Comparison of ENCODE assay signal across 19 cellular contexts in genomic region chr15:73227433-73228056, GRCh38.
DNase-seq lines count a peak whose midpoint lies in the region; ATAC-seq, FAIRE-seq and TF ChIP-seq lines count a peak whose summit lies in the region.
"Had no signal": no experiment of that assay in that cellular context is flagged by ENCODE, and none has a peak within 500 bp of the region (broad histone marks: within the 10 kb centered on the region; RNA-seq: fewer than 3 reads in every experiment).

No MANE protein-coding gene starts in this region.

- DNase-seq in OCI-M1 (lab: John Stamatoyannopoulos, UW): peak; percentile 43
- DNase-seq in fibroblast of villous mesenchyme (ENCODE audit: low read depth): peak; percentile 26
- DNase-seq in pancreas: no peak
- no peak for DNase-seq in NOMO-1 treated with DMSO at 0.1 percent for 48 hours (lab: John Stamatoyannopoulos, UW; ENCODE audit: unreplicated experiment)
- DNase-seq in osteoblast (ENCODE audit: insufficient read length, low spot score, missing footprints): no peak
- DNase-seq in DMS 273 treated with DMSO at 0.1 percent for 48 hours (lab: John Stamatoyannopoulos, UW): no peak
- DNase-seq: BE2C; CD8-positive, alpha-beta T cell; KBM-7; NCI-H146; NCI-H2107; NCI-H446; NCI-H82; Peyer's patch; Right ventricle myocardium superior had no signal

- peaks cover 3% of the 10 kb centered on the region for H3K9me3 ChIP-seq in HEK293 (ENCODE audit: control insufficient read depth, insufficient read depth, low read depth, low read length)
- H3K9me3 ChIP-seq in pancreas: no peaks in the 10 kb centered on the region
- H3K9me3 ChIP-seq in osteoblast (ENCODE audit: low read depth, low read length): no peaks in the 10 kb centered on the region
- H3K9me3 ChIP-seq: BE2C, Peyer's patch had no signal

- ATAC-seq in pancreas: peak in 1 of 4 donors; percentile 27
- ATAC-seq in HG03280 (IDR thresholded peaks at IDR 0.05; ENCODE audit: unreplicated experiment): no peak
- ATAC-seq: CD8-positive, alpha-beta T cell; SK-N-SH treated with all-trans-retinoic acid at 6 μM for 48 hours had no signal

- no peak overlapping the region for H3K27ac ChIP-seq in HEK293 (ENCODE audit: extremely low read depth, low read depth, low read length)
- H3K27ac ChIP-seq in pancreas: no peak overlapping the region
- H3K27ac ChIP-seq in osteoblast (ENCODE audit: low read depth, low read length): no peak overlapping the region
- H3K27ac ChIP-seq: Peyer's patch had no signal

- POLR2A ChIA-PET in HEK293 (lab: Yijun Ruan, JAX): no interaction called here

- peaks cover 0 to 5% of the 10 kb centered on the region in 2 experiments; a peak in 1 of 3 replicates for H3K36me3 ChIP-seq in HEK293 (ENCODE audit: control insufficient read depth in 2 of 2, insufficient read depth in 1 of 2, low read length in 2 of 2)
- H3K36me3 ChIP-seq in pancreas: no peaks in the 10 kb centered on the region
- no peaks in the 10 kb centered on the region for H3K36me3 ChIP-seq in osteoblast (ENCODE audit: insufficient read depth, low read length)
- H3K36me3 ChIP-seq: BE2C, Peyer's patch had no signal

- intact Hi-C loops in pancreas (cut with DNase I): no loop called here

- no peak overlapping the region for H2AFZ ChIP-seq in osteoblast (ENCODE audit: low read length)

- WGBS in pancreas, 2 donors: 74 to 83% methylated on average over 6 of the region's 6 CpGs

- no peaks in the 10 kb centered on the region for H4K20me1 ChIP-seq in osteoblast (ENCODE audit: insufficient read depth, low read length)

- FAIRE-seq in pancreas (lab: Jason Lieb, UNC): peak; percentile 45
- FAIRE-seq: H54 had no signal

- H3K4me1 ChIP-seq in HEK293 (ENCODE audit: control insufficient read depth, insufficient read depth, low read length) (no peaks in the 10 kb centered on the region), pancreas (no peaks in the 10 kb centered on the region), osteoblast (ENCODE audit: insufficient read depth, low read length) (peaks cover 23% of the 10 kb centered on the region)
- H3K4me1 ChIP-seq: BE2C had no signal

- H3K4me3 ChIP-seq in HEK293 (ENCODE audit: low read depth, low read length): no peak overlapping the region
- no peak overlapping the region for H3K4me3 ChIP-seq in fibroblast of villous mesenchyme (ENCODE audit: low read depth, low read length)
- H3K4me3 ChIP-seq in pancreas: no peak overlapping the region
- no peak overlapping the region for H3K4me3 ChIP-seq in osteoblast (ENCODE audit: insufficient read depth, low read length)
- H3K4me3 ChIP-seq: Peyer's patch had no signal

- TF ChIP-seq CTCF in HEK293 (tag by site-specific recombination; IDR thresholded peaks at IDR 0.05): no peak
- no peak for TF ChIP-seq CTCF in fibroblast of villous mesenchyme (IDR thresholded peaks at IDR 0.05; ENCODE audit: insufficient read depth, low read depth, low read length)
- no peak for TF ChIP-seq CTCF in pancreas (IDR thresholded peaks at IDR 0.05)
- no peak for TF ChIP-seq CTCF in osteoblast (IDR thresholded peaks at IDR 0.05; ENCODE audit: extremely low read depth, low read depth, low read length)

- H3K27me3 ChIP-seq in pancreas (no peaks in the 10 kb centered on the region), osteoblast (ENCODE audit: insufficient read depth, low read length) (no peaks in the 10 kb centered on the region)
- H3K27me3 ChIP-seq: BE2C, Peyer's patch had no signal

- CTCF ChIA-PET in HEK293 (lab: Yijun Ruan, JAX): interaction anchor here (1.0 to 2.3 kb wide), 3 partner anchors 14 to 53 kb away, joined by 3 to 13 read pairs (median 9); no protein-coding TSS in a partner anchor

- no peaks in the 10 kb centered on the region for H3K79me2 ChIP-seq in osteoblast (ENCODE audit: insufficient read depth, low read length)

- no peak overlapping the region for H3K4me2 ChIP-seq in osteoblast (ENCODE audit: insufficient read depth, low read length)

TF ChIP-seq in HEK293, 187 proteins besides CTCF, POLR2A, EP300 and RAD21:
- peak; percentile 20; the same call in 1 of the 2 replicates for TF ChIP-seq ZNF600 (tag by site-specific recombination; IDR thresholded peaks at IDR 0.05)
- TF ChIP-seq ZBTB11 (tag by site-specific recombination; conservative IDR thresholded peaks at IDR 0.05; ENCODE audit: low read depth): no peak

Comparison
In these comparisons a context has a peak if more than half of its experiments do, and no peak if none do; other contexts are left out.
1. DNase-seq: peak in OCI-M1 (single experiment) and fibroblast of villous mesenchyme (single experiment); none in pancreas (0 of 6), NOMO-1 treated with DMSO at 0.1 percent for 48 hours (single experiment), osteoblast (single experiment) and DMS 273 treated with DMSO at 0.1 percent for 48 hours (single experiment).